ENCODE assay signal across 23 cellular contexts in the genomic region with DNA sequence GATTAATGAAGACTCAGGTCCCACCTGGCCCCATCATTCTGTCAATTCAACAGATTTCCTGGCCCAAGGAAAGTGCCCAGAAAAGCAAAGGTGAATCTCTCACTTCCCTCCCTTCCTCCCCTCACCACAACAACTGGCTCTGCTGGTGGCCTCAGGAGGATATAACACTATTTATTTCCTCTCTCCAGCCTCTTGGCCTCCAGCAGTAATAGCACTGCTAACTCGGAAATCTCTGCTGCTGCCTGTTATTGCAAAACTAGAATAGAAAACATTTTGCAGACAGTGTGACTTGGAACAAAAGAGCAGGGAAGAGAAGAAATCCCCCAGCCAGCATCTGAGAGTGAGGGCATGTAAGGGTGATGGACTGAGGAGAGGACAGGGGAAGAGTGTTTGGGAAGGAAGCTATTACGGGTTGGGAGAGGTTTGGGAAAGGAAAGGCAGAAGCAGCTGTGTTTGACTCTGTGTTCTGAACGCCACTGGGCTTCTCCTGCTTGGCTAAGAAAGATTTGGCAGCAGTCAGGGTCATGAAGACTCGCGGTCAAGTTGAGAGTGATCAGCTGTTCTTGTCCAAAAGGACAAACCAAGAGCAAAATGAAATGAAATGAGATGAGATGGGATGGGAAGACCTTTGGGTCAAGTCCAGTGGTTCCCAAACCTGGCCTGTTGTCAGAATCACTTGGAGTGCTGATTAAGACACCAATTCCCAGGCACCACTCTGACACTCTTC.
DNase-seq lines count a peak whose midpoint lies in the region; ATAC-seq, FAIRE-seq and TF ChIP-seq lines count a peak whose summit lies in the region.
"Had no signal": no experiment of that assay in that cellular context is flagged by ENCODE, and none has a peak within 500 bp of the region (broad histone marks: within the 10 kb centered on the region; RNA-seq: fewer than 3 reads in every experiment).

No MANE protein-coding gene starts in this region.

- DNase-seq in K562 (ENCODE audit: extremely low read depth in 1 of 4, low spot score in 3 of 4) (no peak), left cardiac atrium (no peak), upper lobe of right lung (no peak), HTR-8/SVneo (ENCODE audit: insufficient read length, low spot score) (no peak), kidney tubule cell (ENCODE audit: low spot score) (no peak), GM20000 (ENCODE audit: low spot score) (no peak), NCI-H2171 treated with DMSO at 0.1 percent for 48 hours (lab: John Stamatoyannopoulos, UW) (no peak)
- DNase-seq: activated CD4-positive, alpha-beta T cell treated with anti-CD3 and anti-CD28 coated beads, Interleukin-2, amount 50 U/mL, for 48 hours; activated T-cell treated with anti-CD3 and anti-CD28 coated beads, Interleukin-2, amount 50 U/mL, for 1 hour; dorsolateral prefrontal cortex; Kasumi-1; NCI-H1105 treated with DMSO at 0.1 percent for 48 hours; NCI-H2107; NCI-H69; nucleus accumbens; stimulated activated CD4-positive, alpha-beta T cell treated with anti-CD3 and anti-CD28 coated beads, Interleukin-4, amount 100 ng/mL, for 24 hours; T-helper 17 cell had no signal

- no TSS peak for BruUV-seq in K562 (replicated peaks; lab: Mats Ljungman, UMichigan)

- H3K4me1 ChIP-seq in K562 (replicated peaks in 1 of 2; ENCODE audit: control insufficient read depth in 2 of 2, insufficient read depth in 2 of 2, low read length in 2 of 2) (peaks cover 0 to 2% of the 10 kb centered on the region in 2 experiments; a peak in 3 of 5 replicates), upper lobe of right lung (no peaks in the 10 kb centered on the region)

- FAIRE-seq in K562 (lab: Jason Lieb, UNC) (no peak), HTR-8/SVneo (lab: Jason Lieb, UNC) (no peak)
- FAIRE-seq: bronchial epithelial cell had no signal

- TF ChIP-seq POLR2A in K562 (conservative IDR thresholded peaks at IDR 0.05), result no peak

- H3K27ac ChIP-seq in K562 (ENCODE audit: extremely low read depth, low read depth, low read length) (no peak overlapping the region), upper lobe of right lung (peak overlapping the region; percentile 20)
- H3K27ac ChIP-seq: dorsolateral prefrontal cortex, VCaP had no signal

- no peak overlapping the region for H3K9ac ChIP-seq in K562 (ENCODE audit: insufficient read depth in 1 of 2, low read depth in 2 of 2, low read length in 2 of 2)

- H3K4me1 Mint-ChIP-seq in nephron, result peaks cover 18% of the 10 kb centered on the region
- H3K4me1 Mint-ChIP-seq: T-helper 17 cell had no signal

- H3K4me2 ChIP-seq in K562 (ENCODE audit: insufficient read depth, low read length), result no peak overlapping the region

- H3K36me3 Mint-ChIP-seq in nephron (ENCODE audit: low read depth), result no peaks in the 10 kb centered on the region
- H3K36me3 Mint-ChIP-seq: activated naive CD4-positive, alpha-beta T cell treated with anti-CD3 and anti-CD28 coated beads, Interleukin-2, amount 50 U/mL, for 24 hours had no signal

- H3K27ac Mint-ChIP-seq in nephron, result peak overlapping the region; percentile 64 to 71 (median 71)
- H3K27ac Mint-ChIP-seq: activated naive CD4-positive, alpha-beta T cell treated with anti-CD3 and anti-CD28 coated beads, Interleukin-2, amount 50 U/mL, for 24 hours; T-helper 17 cell had no signal

- no peaks in the 10 kb centered on the region for H3K79me2 ChIP-seq in K562 (ENCODE audit: control insufficient read depth, insufficient read depth, low read length)

- H3K36me3 ChIP-seq in K562 (ENCODE audit: control insufficient read depth, insufficient read depth, low read length) (no peaks in the 10 kb centered on the region), upper lobe of right lung (no peaks in the 10 kb centered on the region)

- H3K27me3 Mint-ChIP-seq in nephron (ENCODE audit: low read depth), result no peaks in the 10 kb centered on the region
- H3K27me3 Mint-ChIP-seq: activated naive CD4-positive, alpha-beta T cell treated with anti-CD3 and anti-CD28 coated beads, Interleukin-2, amount 50 U/mL, for 24 hours had no signal

- no peaks in the 10 kb centered on the region for H4K20me1 ChIP-seq in K562 (replicated peaks; ENCODE audit: control insufficient read depth, insufficient read depth, low read length)

- no peaks in the 10 kb centered on the region for H3K9me1 ChIP-seq in K562 (ENCODE audit: control insufficient read depth, insufficient read depth, low read length)

- H3K4me3 ChIP-seq in K562 (no peak overlapping the region), upper lobe of right lung (no peak overlapping the region)
- H3K4me3 ChIP-seq: dorsolateral prefrontal cortex, skin epidermis had no signal

- intact Hi-C loops in K562 (cut with micrococcal nuclease) (no loop called here), left cardiac atrium (cut with DNase I) (no loop called here), upper lobe of right lung (cut with DNase I) (no loop called here)

- no peak overlapping the region for H3K4me3 Mint-ChIP-seq in nephron
- H3K4me3 Mint-ChIP-seq: activated naive CD4-positive, alpha-beta T cell treated with anti-CD3 and anti-CD28 coated beads, Interleukin-2, amount 50 U/mL, for 24 hours; T-helper 17 cell had no signal

- H2AFZ ChIP-seq in K562 (ENCODE audit: low read depth, low read length), result 0 out of 2 replicates have a peak overlapping the region, but pooled peaks have one; percentile 24

- CTCF ChIA-PET in K562 (lab: Yijun Ruan, JAX; ENCODE audit: low intra/inter-chr PET ratio), result no interaction called here

- no peaks in the 10 kb centered on the region for H3K9me3 ChIP-seq in K562 (replicated peaks; ENCODE audit: control insufficient read depth, insufficient read depth, low read depth, low read length)
- H3K9me3 ChIP-seq in upper lobe of right lung, result no peaks in the 10 kb centered on the region

- TF ChIP-seq CTCF in K562 (IDR thresholded peaks at IDR 0.05 in 2 of 3, conservative IDR thresholded peaks at IDR 0.05 in 1 of 3; ENCODE audit: insufficient read depth in 2 of 3, low read depth in 1 of 3, low read length in 3 of 3) (no peak), nephron (IDR thresholded peaks at IDR 0.05; ENCODE audit: unreplicated experiment in 3 of 3) (no peak), upper lobe of right lung (IDR thresholded peaks at IDR 0.05) (no peak), GM20000 (IDR thresholded peaks at IDR 0.05; ENCODE audit: extremely low read depth, missing control alignments) (no peak)

- ATAC-seq in K562 (no peak), left cardiac atrium (peak; percentile 87 to 90), upper lobe of right lung (no peak)
- ATAC-seq: esophagus mucosa, T-helper 17 cell had no signal

- WGBS in K562 (ENCODE audit: insufficient coverage, low coverage, missing lambda C conversion rate), result 15% methylated on average over 5 of the region's 5 CpGs

- peaks cover 18% of the 10 kb centered on the region for H3K9me3 Mint-ChIP-seq in nephron
- H3K9me3 Mint-ChIP-seq: activated naive CD4-positive, alpha-beta T cell treated with anti-CD3 and anti-CD28 coated beads, Interleukin-2, amount 50 U/mL, for 24 hours had no signal

- TF ChIP-seq EP300 in K562 (IDR thresholded peaks at IDR 0.05; ENCODE audit: low read length), result no peak

- peaks cover 0 to 6% of the 10 kb centered on the region in 2 experiments; a peak in 1 of 5 replicates for H3K27me3 ChIP-seq in K562 (ENCODE audit: control insufficient read depth in 2 of 2, insufficient read depth in 2 of 2, low read length in 2 of 2)
- H3K27me3 ChIP-seq in upper lobe of right lung, result no peaks in the 10 kb centered on the region
- H3K27me3 ChIP-seq: dorsolateral prefrontal cortex had no signal

- POLR2A ChIA-PET in K562 (lab: Yijun Ruan, JAX), result interaction anchor here (0.5 kb wide), 1 partner anchor 81 kb away, joined by 3 read pairs; no protein-coding TSS in a partner anchor

- TF ChIP-seq RAD21 in K562 (CRISPR knock-in tag; conservative IDR thresholded peaks at IDR 0.05 in 1 of 2, IDR thresholded peaks at IDR 0.05 in 1 of 2), result no peak

- in situ Hi-C loops in K562 (cut with MboI), result no loop called here

TF ChIP-seq in K562, 482 proteins besides CTCF, POLR2A, EP300 and RAD21:
- TF ChIP-seq DACH1 (IDR thresholded peaks at IDR 0.05; ENCODE audit: partially characterized antibody), result peak; percentile 86
- no peak for TF ChIP-seq BACH1 (tag; IDR thresholded peaks at IDR 0.05)

Comparison
In these comparisons a context has a peak if more than half of its experiments do, and no peak if none do; other contexts are left out.
1. ATAC-seq: peak in left cardiac atrium (2 of 2); none in K562 (single experiment) and upper lobe of right lung (single experiment).